1 cellular context compared by ENCODE assay signal in the genomic region with DNA sequence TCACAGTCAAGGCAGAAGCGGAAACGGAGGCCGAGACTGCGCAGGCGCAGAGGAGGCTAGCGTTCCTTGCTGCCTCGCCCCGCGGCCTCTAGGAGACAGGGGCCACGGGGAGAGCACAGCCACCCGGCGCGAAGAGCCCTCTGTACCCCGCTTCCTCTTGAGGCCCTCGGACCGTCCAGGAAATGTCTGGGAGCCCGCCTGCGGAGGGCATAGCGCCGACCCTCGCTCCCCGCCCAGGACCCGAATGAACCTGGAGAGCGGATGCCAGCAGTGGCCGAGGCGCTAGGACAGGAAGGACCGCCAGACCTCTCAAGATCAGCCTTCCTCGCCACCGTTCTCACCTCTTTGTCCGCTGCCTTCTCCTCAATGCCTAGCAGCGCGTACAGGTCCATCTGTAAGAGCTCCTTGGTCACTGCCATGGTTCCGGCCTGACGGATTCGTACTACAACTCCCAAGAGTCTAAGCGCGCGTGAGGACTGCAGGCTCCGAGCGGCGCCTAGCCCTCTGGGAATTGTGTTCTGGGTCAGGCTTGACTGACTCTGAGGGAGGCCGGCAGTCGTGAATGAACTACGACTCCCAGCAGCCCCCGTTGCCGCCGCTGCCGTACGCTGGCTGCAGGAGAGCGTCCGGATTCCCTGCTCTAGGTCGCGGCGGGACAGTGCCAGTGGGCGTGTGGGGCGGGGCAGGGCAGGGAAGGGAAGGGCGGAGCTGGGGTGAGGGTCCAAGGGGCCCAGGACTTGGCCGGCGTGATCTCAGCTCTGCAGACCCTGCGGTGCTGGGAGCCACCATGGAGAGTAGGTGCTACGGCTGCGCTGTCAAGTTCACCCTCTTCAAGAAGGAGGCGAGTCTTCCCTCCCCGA.
TF ChIP-seq lines count a peak whose summit lies in the region.

A gene with protein sequence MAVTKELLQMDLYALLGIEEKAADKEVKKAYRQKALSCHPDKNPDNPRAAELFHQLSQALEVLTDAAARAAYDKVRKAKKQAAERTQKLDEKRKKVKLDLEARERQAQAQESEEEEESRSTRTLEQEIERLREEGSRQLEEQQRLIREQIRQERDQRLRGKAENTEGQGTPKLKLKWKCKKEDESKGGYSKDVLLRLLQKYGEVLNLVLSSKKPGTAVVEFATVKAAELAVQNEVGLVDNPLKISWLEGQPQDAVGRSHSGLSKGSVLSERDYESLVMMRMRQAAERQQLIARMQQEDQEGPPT (minus strand): TSS at position 446 of the 860 bp plus-strand sequence. CDS start 27 bp downstream, at position 419.
A gene with protein sequence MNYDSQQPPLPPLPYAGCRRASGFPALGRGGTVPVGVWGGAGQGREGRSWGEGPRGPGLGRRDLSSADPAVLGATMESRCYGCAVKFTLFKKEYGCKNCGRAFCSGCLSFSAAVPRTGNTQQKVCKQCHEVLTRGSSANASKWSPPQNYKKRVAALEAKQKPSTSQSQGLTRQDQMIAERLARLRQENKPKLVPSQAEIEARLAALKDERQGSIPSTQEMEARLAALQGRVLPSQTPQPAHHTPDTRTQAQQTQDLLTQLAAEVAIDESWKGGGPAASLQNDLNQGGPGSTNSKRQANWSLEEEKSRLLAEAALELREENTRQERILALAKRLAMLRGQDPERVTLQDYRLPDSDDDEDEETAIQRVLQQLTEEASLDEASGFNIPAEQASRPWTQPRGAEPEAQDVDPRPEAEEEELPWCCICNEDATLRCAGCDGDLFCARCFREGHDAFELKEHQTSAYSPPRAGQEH (plus strand): TSS at position 62 of the 860 bp plus-strand sequence. CDS start 501 bp downstream, at position 563.

TF ChIP-seq in HepG2, 621 proteins besides CTCF, POLR2A, EP300 and RAD21 (continued from another document and continues in another):
- TF ChIP-seq, protein P1, sequence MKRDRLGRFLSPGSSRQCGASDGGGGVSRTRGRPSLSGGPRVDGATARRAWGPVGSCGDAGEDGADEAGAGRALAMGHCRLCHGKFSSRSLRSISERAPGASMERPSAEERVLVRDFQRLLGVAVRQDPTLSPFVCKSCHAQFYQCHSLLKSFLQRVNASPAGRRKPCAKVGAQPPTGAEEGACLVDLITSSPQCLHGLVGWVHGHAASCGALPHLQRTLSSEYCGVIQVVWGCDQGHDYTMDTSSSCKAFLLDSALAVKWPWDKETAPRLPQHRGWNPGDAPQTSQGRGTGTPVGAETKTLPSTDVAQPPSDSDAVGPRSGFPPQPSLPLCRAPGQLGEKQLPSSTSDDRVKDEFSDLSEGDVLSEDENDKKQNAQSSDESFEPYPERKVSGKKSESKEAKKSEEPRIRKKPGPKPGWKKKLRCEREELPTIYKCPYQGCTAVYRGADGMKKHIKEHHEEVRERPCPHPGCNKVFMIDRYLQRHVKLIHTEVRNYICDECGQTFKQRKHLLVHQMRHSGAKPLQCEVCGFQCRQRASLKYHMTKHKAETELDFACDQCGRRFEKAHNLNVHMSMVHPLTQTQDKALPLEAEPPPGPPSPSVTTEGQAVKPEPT (CRISPR knock-in tag; IDR thresholded peaks at IDR 0.05; ENCODE audit: low read depth) = peak; percentile 58; the same call in 1 of the 2 replicates
- no peak for TF ChIP-seq ZBTB8A (CRISPR knock-in tag; IDR thresholded peaks at IDR 0.05; ENCODE audit: borderline replicate concordance, low read depth)
- no peak for TF ChIP-seq FOSL1 (CRISPR knock-in tag; IDR thresholded peaks at IDR 0.05; ENCODE audit: borderline replicate concordance)
- TF ChIP-seq DMAP1 (CRISPR knock-in tag; IDR thresholded peaks at IDR 0.05) = peak; percentile 21; the same call in 1 of the 2 replicates
- TF ChIP-seq RBFOX2 (IDR thresholded peaks at IDR 0.05; ENCODE audit: low read depth, low read length) = peak; percentile 81
- TF ChIP-seq DR1 (CRISPR knock-in tag; IDR thresholded peaks at IDR 0.05) = peak; percentile 46; the same call in 1 of the 2 replicates
- TF ChIP-seq, protein P2, sequence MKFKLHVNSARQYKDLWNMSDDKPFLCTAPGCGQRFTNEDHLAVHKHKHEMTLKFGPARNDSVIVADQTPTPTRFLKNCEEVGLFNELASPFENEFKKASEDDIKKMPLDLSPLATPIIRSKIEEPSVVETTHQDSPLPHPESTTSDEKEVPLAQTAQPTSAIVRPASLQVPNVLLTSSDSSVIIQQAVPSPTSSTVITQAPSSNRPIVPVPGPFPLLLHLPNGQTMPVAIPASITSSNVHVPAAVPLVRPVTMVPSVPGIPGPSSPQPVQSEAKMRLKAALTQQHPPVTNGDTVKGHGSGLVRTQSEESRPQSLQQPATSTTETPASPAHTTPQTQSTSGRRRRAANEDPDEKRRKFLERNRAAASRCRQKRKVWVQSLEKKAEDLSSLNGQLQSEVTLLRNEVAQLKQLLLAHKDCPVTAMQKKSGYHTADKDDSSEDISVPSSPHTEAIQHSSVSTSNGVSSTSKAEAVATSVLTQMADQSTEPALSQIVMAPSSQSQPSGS (CRISPR knock-in tag; IDR thresholded peaks at IDR 0.05) = peak; percentile 51; the same call in 1 of the 2 replicates
- peak; percentile 95 for TF ChIP-seq SP5 (CRISPR knock-in tag; IDR thresholded peaks at IDR 0.05; ENCODE audit: borderline replicate concordance, low read depth)
- TF ChIP-seq, protein P3, sequence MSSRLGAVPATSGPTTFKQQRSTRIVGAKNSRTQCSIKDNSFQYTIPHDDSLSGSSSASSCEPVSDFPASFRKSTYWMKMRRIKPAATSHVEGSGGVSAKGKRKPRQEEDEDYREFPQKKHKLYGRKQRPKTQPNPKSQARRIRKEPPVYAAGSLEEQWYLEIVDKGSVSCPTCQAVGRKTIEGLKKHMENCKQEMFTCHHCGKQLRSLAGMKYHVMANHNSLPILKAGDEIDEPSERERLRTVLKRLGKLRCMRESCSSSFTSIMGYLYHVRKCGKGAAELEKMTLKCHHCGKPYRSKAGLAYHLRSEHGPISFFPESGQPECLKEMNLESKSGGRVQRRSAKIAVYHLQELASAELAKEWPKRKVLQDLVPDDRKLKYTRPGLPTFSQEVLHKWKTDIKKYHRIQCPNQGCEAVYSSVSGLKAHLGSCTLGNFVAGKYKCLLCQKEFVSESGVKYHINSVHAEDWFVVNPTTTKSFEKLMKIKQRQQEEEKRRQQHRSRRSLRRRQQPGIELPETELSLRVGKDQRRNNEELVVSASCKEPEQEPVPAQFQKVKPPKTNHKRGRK (CRISPR knock-in tag; IDR thresholded peaks at IDR 0.05) = no peak
- TF ChIP-seq, protein P4, sequence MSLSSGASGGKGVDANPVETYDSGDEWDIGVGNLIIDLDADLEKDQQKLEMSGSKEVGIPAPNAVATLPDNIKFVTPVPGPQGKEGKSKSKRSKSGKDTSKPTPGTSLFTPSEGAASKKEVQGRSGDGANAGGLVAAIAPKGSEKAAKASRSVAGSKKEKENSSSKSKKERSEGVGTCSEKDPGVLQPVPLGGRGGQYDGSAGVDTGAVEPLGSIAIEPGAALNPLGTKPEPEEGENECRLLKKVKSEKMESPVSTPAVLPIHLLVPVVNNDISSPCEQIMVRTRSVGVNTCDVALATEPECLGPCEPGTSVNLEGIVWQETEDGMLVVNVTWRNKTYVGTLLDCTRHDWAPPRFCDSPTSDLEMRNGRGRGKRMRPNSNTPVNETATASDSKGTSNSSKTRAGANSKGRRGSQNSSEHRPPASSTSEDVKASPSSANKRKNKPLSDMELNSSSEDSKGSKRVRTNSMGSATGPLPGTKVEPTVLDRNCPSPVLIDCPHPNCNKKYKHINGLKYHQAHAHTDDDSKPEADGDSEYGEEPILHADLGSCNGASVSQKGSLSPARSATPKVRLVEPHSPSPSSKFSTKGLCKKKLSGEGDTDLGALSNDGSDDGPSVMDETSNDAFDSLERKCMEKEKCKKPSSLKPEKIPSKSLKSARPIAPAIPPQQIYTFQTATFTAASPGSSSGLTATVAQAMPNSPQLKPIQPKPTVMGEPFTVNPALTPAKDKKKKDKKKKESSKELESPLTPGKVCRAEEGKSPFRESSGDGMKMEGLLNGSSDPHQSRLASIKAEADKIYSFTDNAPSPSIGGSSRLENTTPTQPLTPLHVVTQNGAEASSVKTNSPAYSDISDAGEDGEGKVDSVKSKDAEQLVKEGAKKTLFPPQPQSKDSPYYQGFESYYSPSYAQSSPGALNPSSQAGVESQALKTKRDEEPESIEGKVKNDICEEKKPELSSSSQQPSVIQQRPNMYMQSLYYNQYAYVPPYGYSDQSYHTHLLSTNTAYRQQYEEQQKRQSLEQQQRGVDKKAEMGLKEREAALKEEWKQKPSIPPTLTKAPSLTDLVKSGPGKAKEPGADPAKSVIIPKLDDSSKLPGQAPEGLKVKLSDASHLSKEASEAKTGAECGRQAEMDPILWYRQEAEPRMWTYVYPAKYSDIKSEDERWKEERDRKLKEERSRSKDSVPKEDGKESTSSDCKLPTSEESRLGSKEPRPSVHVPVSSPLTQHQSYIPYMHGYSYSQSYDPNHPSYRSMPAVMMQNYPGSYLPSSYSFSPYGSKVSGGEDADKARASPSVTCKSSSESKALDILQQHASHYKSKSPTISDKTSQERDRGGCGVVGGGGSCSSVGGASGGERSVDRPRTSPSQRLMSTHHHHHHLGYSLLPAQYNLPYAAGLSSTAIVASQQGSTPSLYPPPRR (CRISPR knock-in tag; IDR thresholded peaks at IDR 0.05; ENCODE audit: borderline replicate concordance) = peak; percentile 18; the same call in 1 of the 2 replicates
- TF ChIP-seq ZNF891 (CRISPR knock-in tag; IDR thresholded peaks at IDR 0.05) = peak; percentile 38
- no peak for TF ChIP-seq ZNF431 (CRISPR knock-in tag; IDR thresholded peaks at IDR 0.05; ENCODE audit: borderline replicate concordance, low read depth)
- TF ChIP-seq XRCC5 (optimal IDR thresholded peaks at IDR 0.05; ENCODE audit: low read length) = no peak
- no peak for TF ChIP-seq SMAD1 (CRISPR knock-in tag; IDR thresholded peaks at IDR 0.05; ENCODE audit: borderline replicate concordance, low read depth)
- TF ChIP-seq ZNF547 (CRISPR knock-in tag; IDR thresholded peaks at IDR 0.05) = peak; percentile 20; the same call in 1 of the 2 replicates
- TF ChIP-seq, protein P5, sequence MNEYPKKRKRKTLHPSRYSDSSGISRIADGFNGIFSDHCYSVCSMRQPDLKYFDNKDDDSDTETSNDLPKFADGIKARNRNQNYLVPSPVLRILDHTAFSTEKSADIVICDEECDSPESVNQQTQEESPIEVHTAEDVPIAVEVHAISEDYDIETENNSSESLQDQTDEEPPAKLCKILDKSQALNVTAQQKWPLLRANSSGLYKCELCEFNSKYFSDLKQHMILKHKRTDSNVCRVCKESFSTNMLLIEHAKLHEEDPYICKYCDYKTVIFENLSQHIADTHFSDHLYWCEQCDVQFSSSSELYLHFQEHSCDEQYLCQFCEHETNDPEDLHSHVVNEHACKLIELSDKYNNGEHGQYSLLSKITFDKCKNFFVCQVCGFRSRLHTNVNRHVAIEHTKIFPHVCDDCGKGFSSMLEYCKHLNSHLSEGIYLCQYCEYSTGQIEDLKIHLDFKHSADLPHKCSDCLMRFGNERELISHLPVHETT (CRISPR knock-in tag; conservative IDR thresholded peaks at IDR 0.05) = 0 out of 2 replicates have a peak, but pooled peaks have one; percentile 46
- TF ChIP-seq SRSF9 (IDR thresholded peaks at IDR 0.05; ENCODE audit: borderline replicate concordance, insufficient read depth, low read depth, low read length, poor library complexity, severe bottlenecking) = no peak
- TF ChIP-seq SALL2 (CRISPR knock-in tag; IDR thresholded peaks at IDR 0.05) = peak; percentile 71
- no peak for TF ChIP-seq ZNF577 (CRISPR knock-in tag; IDR thresholded peaks at IDR 0.05; ENCODE audit: borderline replicate concordance, low read depth)
- no peak for TF ChIP-seq ZNF496 (CRISPR knock-in tag; IDR thresholded peaks at IDR 0.05; ENCODE audit: insufficient replicate concordance)
- no peak for TF ChIP-seq ZNF180 (CRISPR knock-in tag; IDR thresholded peaks at IDR 0.05; ENCODE audit: borderline replicate concordance, low read depth)
- TF ChIP-seq, protein P6, sequence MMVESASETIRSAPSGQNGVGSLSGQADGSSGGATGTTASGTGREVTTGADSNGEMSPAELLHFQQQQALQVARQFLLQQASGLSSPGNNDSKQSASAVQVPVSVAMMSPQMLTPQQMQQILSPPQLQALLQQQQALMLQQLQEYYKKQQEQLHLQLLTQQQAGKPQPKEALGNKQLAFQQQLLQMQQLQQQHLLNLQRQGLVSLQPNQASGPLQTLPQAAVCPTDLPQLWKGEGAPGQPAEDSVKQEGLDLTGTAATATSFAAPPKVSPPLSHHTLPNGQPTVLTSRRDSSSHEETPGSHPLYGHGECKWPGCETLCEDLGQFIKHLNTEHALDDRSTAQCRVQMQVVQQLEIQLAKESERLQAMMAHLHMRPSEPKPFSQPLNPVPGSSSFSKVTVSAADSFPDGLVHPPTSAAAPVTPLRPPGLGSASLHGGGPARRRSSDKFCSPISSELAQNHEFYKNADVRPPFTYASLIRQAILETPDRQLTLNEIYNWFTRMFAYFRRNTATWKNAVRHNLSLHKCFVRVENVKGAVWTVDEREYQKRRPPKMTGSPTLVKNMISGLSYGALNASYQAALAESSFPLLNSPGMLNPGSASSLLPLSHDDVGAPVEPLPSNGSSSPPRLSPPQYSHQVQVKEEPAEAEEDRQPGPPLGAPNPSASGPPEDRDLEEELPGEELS (CRISPR knock-in tag; IDR thresholded peaks at IDR 0.05) = peak; percentile 39
- no peak for TF ChIP-seq ZNF775 (CRISPR knock-in tag; IDR thresholded peaks at IDR 0.05; ENCODE audit: borderline replicate concordance)
- TF ChIP-seq POLR2AphosphoS5 (IDR thresholded peaks at IDR 0.05; ENCODE audit: low read depth, low read length) = peak; percentile 74
- peak; percentile 55 for TF ChIP-seq ZNF331 (CRISPR knock-in tag; IDR thresholded peaks at IDR 0.05)
- TF ChIP-seq RXRA (CRISPR knock-in tag; IDR thresholded peaks at IDR 0.05) = peak; percentile 89
- TF ChIP-seq, protein P7, sequence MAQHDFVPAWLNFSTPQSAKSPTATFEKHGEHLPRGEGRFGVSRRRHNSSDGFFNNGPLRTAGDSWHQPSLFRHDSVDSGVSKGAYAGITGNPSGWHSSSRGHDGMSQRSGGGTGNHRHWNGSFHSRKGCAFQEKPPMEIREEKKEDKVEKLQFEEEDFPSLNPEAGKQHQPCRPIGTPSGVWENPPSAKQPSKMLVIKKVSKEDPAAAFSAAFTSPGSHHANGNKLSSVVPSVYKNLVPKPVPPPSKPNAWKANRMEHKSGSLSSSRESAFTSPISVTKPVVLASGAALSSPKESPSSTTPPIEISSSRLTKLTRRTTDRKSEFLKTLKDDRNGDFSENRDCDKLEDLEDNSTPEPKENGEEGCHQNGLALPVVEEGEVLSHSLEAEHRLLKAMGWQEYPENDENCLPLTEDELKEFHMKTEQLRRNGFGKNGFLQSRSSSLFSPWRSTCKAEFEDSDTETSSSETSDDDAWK (CRISPR knock-in tag; IDR thresholded peaks at IDR 0.05) = no peak
- no peak; the same call in 1 of the 2 replicates for TF ChIP-seq KLF13 (CRISPR knock-in tag; IDR thresholded peaks at IDR 0.05)
- TF ChIP-seq, protein P8, sequence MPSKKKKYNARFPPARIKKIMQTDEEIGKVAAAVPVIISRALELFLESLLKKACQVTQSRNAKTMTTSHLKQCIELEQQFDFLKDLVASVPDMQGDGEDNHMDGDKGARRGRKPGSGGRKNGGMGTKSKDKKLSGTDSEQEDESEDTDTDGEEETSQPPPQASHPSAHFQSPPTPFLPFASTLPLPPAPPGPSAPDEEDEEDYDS (CRISPR knock-in tag; IDR thresholded peaks at IDR 0.05) = peak; percentile 85
- TF ChIP-seq, protein P9, sequence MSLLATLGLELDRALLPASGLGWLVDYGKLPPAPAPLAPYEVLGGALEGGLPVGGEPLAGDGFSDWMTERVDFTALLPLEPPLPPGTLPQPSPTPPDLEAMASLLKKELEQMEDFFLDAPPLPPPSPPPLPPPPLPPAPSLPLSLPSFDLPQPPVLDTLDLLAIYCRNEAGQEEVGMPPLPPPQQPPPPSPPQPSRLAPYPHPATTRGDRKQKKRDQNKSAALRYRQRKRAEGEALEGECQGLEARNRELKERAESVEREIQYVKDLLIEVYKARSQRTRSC (CRISPR knock-in tag; IDR thresholded peaks at IDR 0.05; ENCODE audit: low read depth) = peak; percentile 65; the same call in 1 of the 2 replicates
